In the genomic region with DNA sequence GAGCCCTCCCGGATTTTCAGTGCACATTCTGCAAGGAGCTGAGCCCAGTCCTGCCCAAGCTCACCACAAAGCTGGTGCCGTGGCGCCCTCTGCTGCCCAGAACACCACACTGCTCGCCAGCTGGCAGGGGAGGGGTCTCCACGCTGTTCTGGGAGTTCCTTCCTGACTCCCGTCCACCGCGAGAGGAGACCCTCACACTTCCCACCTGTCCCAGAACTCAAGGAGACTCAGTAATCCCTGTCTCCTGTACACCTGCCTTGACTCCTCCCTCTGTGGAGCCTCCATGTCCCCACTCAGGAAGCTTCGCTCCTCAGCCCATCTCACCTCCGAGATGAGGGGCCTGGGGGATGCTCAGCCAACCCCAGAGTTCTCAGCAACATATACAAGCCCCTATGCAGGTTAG, we compare ENCODE assay signal across 8 cellular contexts. TPM values are rescaled to one million over a fixed set of nuclear protein-coding genes. Genes with fewer than 3 reads are reported as not detected.
DNase-seq lines count a peak whose midpoint lies in the region; ATAC-seq and TF ChIP-seq lines count a peak whose summit lies in the region.

No MANE protein-coding gene starts in this region.

- no peak overlapping the region for H3K23ac ChIP-seq in mesenchymal stem cell (ENCODE audit: low read length in 2 of 2)

- H3K9me3 ChIP-seq in mesenchymal stem cell (ENCODE audit: control insufficient read depth, low read length): no peaks in the 10 kb centered on the region

- H2BK5ac ChIP-seq in mesenchymal stem cell (ENCODE audit: low read depth, low read length, poor library complexity, severe bottlenecking): no peak overlapping the region

- no peak overlapping the region for H4K91ac ChIP-seq in mesenchymal stem cell (ENCODE audit: low read length)

- no peaks in the 10 kb centered on the region for H3K36me3 ChIP-seq in mesenchymal stem cell (ENCODE audit: control insufficient read depth in 1 of 2, insufficient read depth in 2 of 2, low read depth in 1 of 2, low read length in 2 of 2)

- POLR2A ChIA-PET in activated CD8-positive, alpha-beta T cell treated with anti-CD3 and anti-CD28 coated beads for 36 hours (lab: Charles Lee): interaction anchor here (1.1 to 1.4 kb wide), 3 partner anchors 9 to 48 kb away, joined by 3 read pairs; no protein-coding TSS in a partner anchor

- H3K27ac ChIP-seq in mesenchymal stem cell (ENCODE audit: low read length, poor library complexity, severe bottlenecking): no peak overlapping the region

- peak; percentile 71 for DNase-seq in GM03348 (ENCODE audit: low spot score)
- DNase-seq in MV-4-11 (lab: John Stamatoyannopoulos, UW): peak; percentile 31
- peak; percentile 77 for DNase-seq in activated CD8-positive, alpha-beta T cell treated with anti-CD3 and anti-CD28 coated beads for 36 hours
- peak; percentile 50 for DNase-seq in effector CD4-positive, alpha-beta T cell
- peak; percentile 11 for DNase-seq in mesenchymal stem cell
- peak; percentile 55 for DNase-seq in stimulated activated naive CD4-positive, alpha-beta T cell treated with Interleukin-2 at 50 U/mL for 16 hours (lab: John Stamatoyannopoulos, UW)

- CTCF ChIA-PET in activated CD8-positive, alpha-beta T cell treated with anti-CD3 and anti-CD28 coated beads for 36 hours (lab: Charles Lee): interaction anchor here (0.6 to 12.4 kb wide), 53 partner anchors 9 to 396 kb away, joined by 3 to 189 read pairs (median 5); partner anchors contain the start of genes C10orf105, CDH23, PSAP and SLC29A3

- peak overlapping the region; percentile 20 for H3K27ac Mint-ChIP-seq in activated CD8-positive, alpha-beta T cell treated with anti-CD3 and anti-CD28 coated beads for 36 hours

- no peaks in the 10 kb centered on the region for H3K9me3 Mint-ChIP-seq in activated CD8-positive, alpha-beta T cell treated with anti-CD3 and anti-CD28 coated beads for 36 hours

- H3K4me1 ChIP-seq in mesenchymal stem cell (ENCODE audit: control insufficient read depth, insufficient read depth, low read depth, low read length): peaks cover 5% of the 10 kb centered on the region

- no peak overlapping the region for H3K4me3 ChIP-seq in mesenchymal stem cell (ENCODE audit: insufficient read depth in 1 of 2, low read depth in 1 of 2, low read length in 2 of 2)

- H3K36me3 Mint-ChIP-seq in activated CD8-positive, alpha-beta T cell treated with anti-CD3 and anti-CD28 coated beads for 36 hours (ENCODE audit: low read depth): no peaks in the 10 kb centered on the region

- peak; percentile 58 for ATAC-seq in activated CD8-positive, alpha-beta T cell treated with anti-CD3 and anti-CD28 coated beads for 36 hours
- ATAC-seq in HG03108 (IDR thresholded peaks at IDR 0.05; ENCODE audit: unreplicated experiment) (no peak), HG02588 (IDR thresholded peaks at IDR 0.05; ENCODE audit: unreplicated experiment) (no peak)

- no peak overlapping the region for H2AFZ ChIP-seq in mesenchymal stem cell (ENCODE audit: low read depth, low read length)

- H3K4me1 Mint-ChIP-seq in activated CD8-positive, alpha-beta T cell treated with anti-CD3 and anti-CD28 coated beads for 36 hours (ENCODE audit: low read depth): peaks cover 40% of the 10 kb centered on the region

- no peak overlapping the region for H2AK5ac ChIP-seq in mesenchymal stem cell (ENCODE audit: low read length, severe bottlenecking)

- H3K18ac ChIP-seq in mesenchymal stem cell (ENCODE audit: low read depth in 1 of 2, low read length in 2 of 2): no peak overlapping the region

- no peak overlapping the region for H2BK12ac ChIP-seq in mesenchymal stem cell (ENCODE audit: low read length in 2 of 2)

- no peak overlapping the region for H3K4ac ChIP-seq in mesenchymal stem cell (ENCODE audit: low read depth in 1 of 2, low read length in 2 of 2)

- H3K27me3 ChIP-seq in mesenchymal stem cell (ENCODE audit: control insufficient read depth in 1 of 2, insufficient read depth in 1 of 2, low read length in 2 of 2): peaks cover 19 to 51% of the 10 kb centered on the region in 2 experiments

- no peak overlapping the region for H3K9ac ChIP-seq in mesenchymal stem cell (ENCODE audit: low read length)

- H2BK15ac ChIP-seq in mesenchymal stem cell (ENCODE audit: low read depth, poor library complexity, severe bottlenecking): no peak overlapping the region

- H3K79me1 ChIP-seq in mesenchymal stem cell (replicated peaks; ENCODE audit: low read length, poor library complexity, severe bottlenecking): no peaks in the 10 kb centered on the region

- intact Hi-C loops in activated CD8-positive, alpha-beta T cell treated with anti-CD3 and anti-CD28 coated beads for 36 hours (cut with micrococcal nuclease): loop anchor here (10.0 kb wide), 1 partner anchor 324 kb away; no protein-coding TSS in a partner anchor

- H3K4me3 Mint-ChIP-seq in activated CD8-positive, alpha-beta T cell treated with anti-CD3 and anti-CD28 coated beads for 36 hours: no peak overlapping the region

- H3K27me3 Mint-ChIP-seq in activated CD8-positive, alpha-beta T cell treated with anti-CD3 and anti-CD28 coated beads for 36 hours: no peaks in the 10 kb centered on the region

- H3K4me2 ChIP-seq in mesenchymal stem cell (ENCODE audit: low read length, poor library complexity, severe bottlenecking): no peak overlapping the region

- no peak overlapping the region for H2BK120ac ChIP-seq in mesenchymal stem cell (ENCODE audit: low read depth, low read length)

- no peak overlapping the region for H4K8ac ChIP-seq in mesenchymal stem cell (ENCODE audit: low read length)

- WGBS in mesenchymal stem cell: 22% methylated on average over 10 of the region's 10 CpGs

- peak; percentile 99 for TF ChIP-seq CTCF in activated CD8-positive, alpha-beta T cell treated with anti-CD3 and anti-CD28 coated beads for 36 hours (IDR thresholded peaks at IDR 0.05)

- H3K14ac ChIP-seq in mesenchymal stem cell (ENCODE audit: low read length in 2 of 2): no peak overlapping the region

RNA-seq across cellular contexts. Expression of gene C10orf105, which starts 11.3 kb away (rescaled TPM):
- under 1 TPM; 0.16 to 0.27 TPM for total RNA-seq in activated CD8-positive, alpha-beta T cell treated with anti-CD3 and anti-CD28 coated beads for 36 hours
- polyA plus RNA-seq in mesenchymal stem cell (2013, experiment 1 of 2): not detected
- not detected for polyA plus RNA-seq in mesenchymal stem cell (2013, experiment 2 of 2)

Comparison
In these comparisons a context has a peak if more than half of its experiments do, and no peak if none do; other contexts are left out.
1. DNase-seq: peak in every context shown above with its lines; median percentile 77 in activated CD8-positive, alpha-beta T cell treated with anti-CD3 and anti-CD28 coated beads for 36 hours; 71 in GM03348; 55 in stimulated activated naive CD4-positive, alpha-beta T cell treated with Interleukin-2 at 50 U/mL for 16 hours; 50 in effector CD4-positive, alpha-beta T cell; 31 in MV-4-11; 11 in mesenchymal stem cell.